10 cellular contexts compared by ENCODE assay signal in the genomic region with DNA sequence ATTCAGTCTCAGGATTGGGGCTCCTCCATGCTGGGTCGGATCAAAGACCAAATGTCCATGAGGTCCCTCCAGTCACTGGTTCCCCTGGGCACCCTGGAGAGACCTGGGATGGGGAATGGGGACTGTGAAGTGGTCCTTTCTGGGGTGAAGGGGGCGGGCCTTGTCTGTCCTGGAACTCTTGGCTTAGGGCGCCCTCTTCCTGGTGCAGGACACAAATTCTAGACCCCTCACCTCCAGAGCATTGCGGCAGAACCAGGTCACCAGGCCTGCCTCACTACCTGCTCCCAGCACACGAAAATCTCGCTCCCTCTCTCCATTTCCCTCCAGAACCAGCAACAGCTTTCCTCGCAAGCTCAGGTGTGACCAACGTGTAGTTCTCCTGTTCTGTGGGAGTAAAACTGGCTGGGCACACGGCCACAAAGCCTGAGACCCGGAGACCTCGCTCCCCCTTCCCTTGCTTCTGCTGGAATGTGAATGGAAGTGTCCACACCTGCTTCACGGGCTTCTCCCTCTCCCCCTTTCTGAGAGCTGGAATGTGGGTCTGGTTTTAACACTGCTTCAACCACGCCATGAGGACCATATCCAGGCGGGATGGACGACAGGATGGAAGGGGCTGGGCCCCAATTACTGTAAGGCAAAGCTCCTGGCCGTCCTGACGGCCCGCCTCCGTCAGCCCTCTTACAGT.
DNase-seq lines count a peak whose midpoint lies in the region; FAIRE-seq and TF ChIP-seq lines count a peak whose summit lies in the region.
"Had no signal": no experiment of that assay in that cellular context is flagged by ENCODE, and none has a peak within 500 bp of the region (broad histone marks: within the 10 kb centered on the region; RNA-seq: fewer than 3 reads in every experiment).

No MANE protein-coding gene starts in this region.

- H3K36me3 ChIP-seq in endothelial cell of umbilical vein (ENCODE audit: control insufficient read depth in 2 of 2, extremely low read depth in 1 of 2, insufficient read depth in 2 of 2, low read length in 2 of 2) (no peaks in the 10 kb centered on the region), sigmoid colon (no peaks in the 10 kb centered on the region), MM.1S (replicated peaks; ENCODE audit: insufficient read depth, low read length) (no peaks in the 10 kb centered on the region)
- H3K36me3 ChIP-seq: adrenal gland had no signal

- H3K9ac ChIP-seq in endothelial cell of umbilical vein (replicated peaks; ENCODE audit: extremely low read depth, insufficient read depth, low read length) (no peak overlapping the region), MM.1S (ENCODE audit: low read length) (no peak overlapping the region)

- intact Hi-C loops in endothelial cell of umbilical vein (cut with micrococcal nuclease) (no loop called here), sigmoid colon (cut with DNase I) (no loop called here)

- dilution Hi-C loops in endothelial cell of umbilical vein (cut with MboI; ENCODE audit: extremely low pct_ligation_motif_present, low sequenced_read_pairs), result no loop called here

- peaks cover 17% of the 10 kb centered on the region for H3K4me1 ChIP-seq in endothelial cell of umbilical vein (ENCODE audit: control insufficient read depth, extremely low read depth, insufficient read depth, low read length)
- peaks cover 0 to 76% (median 68%) of the 10 kb centered on the region in 4 donors for H3K4me1 ChIP-seq in sigmoid colon
- peaks cover 16% of the 10 kb centered on the region for H3K4me1 ChIP-seq in MM.1S (ENCODE audit: low read length)

- TF ChIP-seq POLR2A in endothelial cell of umbilical vein (IDR thresholded peaks at IDR 0.05; ENCODE audit: low read depth, low read length) (no peak), sigmoid colon (IDR thresholded peaks at IDR 0.05) (no peak)

- FAIRE-seq in endothelial cell of umbilical vein (lab: Jason Lieb, UNC), result peak; percentile 46

- H3K9me2 ChIP-seq in MM.1S (replicated peaks; ENCODE audit: insufficient read depth, low read length), result no peaks in the 10 kb centered on the region

- H4K20me1 ChIP-seq in endothelial cell of umbilical vein (replicated peaks; ENCODE audit: control insufficient read depth, extremely low read depth, insufficient read depth, low read length), result no peaks in the 10 kb centered on the region
- no peaks in the 10 kb centered on the region for H4K20me1 ChIP-seq in MM.1S (ENCODE audit: insufficient read depth, low read length)

- H3K27me3 ChIP-seq in endothelial cell of umbilical vein (ENCODE audit: control insufficient read depth in 2 of 2, insufficient read depth in 2 of 2, low read length in 2 of 2), result peaks cover 0 to 4% of the 10 kb centered on the region in 2 experiments
- H3K27me3 ChIP-seq in sigmoid colon, result no peaks in the 10 kb centered on the region
- no peaks in the 10 kb centered on the region for H3K27me3 ChIP-seq in MM.1S (replicated peaks; ENCODE audit: insufficient read depth, low read length)
- H3K27me3 ChIP-seq: adrenal gland had no signal

- H3F3A ChIP-seq in MM.1S (ENCODE audit: insufficient read depth, low read length), result peaks cover 11% of the 10 kb centered on the region

- H3K79me2 ChIP-seq in endothelial cell of umbilical vein (ENCODE audit: control insufficient read depth, insufficient read depth, low read length) (no peaks in the 10 kb centered on the region), MM.1S (ENCODE audit: low read length) (no peaks in the 10 kb centered on the region)

- DNase-seq in NCI-H146 (lab: John Stamatoyannopoulos, UW), result peak; percentile 14
- DNase-seq in NCI-H146 treated with DMSO at 0.1 percent for 48 hours (lab: John Stamatoyannopoulos, UW; ENCODE audit: unreplicated experiment), result no peak
- DNase-seq in NCI-H69 (lab: John Stamatoyannopoulos, UW), result peak; percentile 39
- no peak for DNase-seq in endothelial cell of umbilical vein (ENCODE audit: low read depth, low spot score)
- no peak for DNase-seq in sigmoid colon
- DNase-seq in NCI-H2081 (lab: John Stamatoyannopoulos, UW), result no peak
- no peak for DNase-seq in MM.1S
- DNase-seq in mesenteric fat pad (ENCODE audit: low spot score), result no peak
- DNase-seq: adrenal gland; stimulated activated CD4-positive, alpha-beta T cell treated with anti-CD3 and anti-CD28 coated beads, Interleukin-1b, Interleukin-23, amount 100 ng/mL, for 48 hours had no signal

- peak; percentile 12 to 22 for TF ChIP-seq CTCF in endothelial cell of umbilical vein (IDR thresholded peaks at IDR 0.05; ENCODE audit: extremely low read depth in 1 of 2, insufficient read depth in 1 of 2, low read depth in 1 of 2, low read length in 2 of 2)
- no peak for TF ChIP-seq CTCF in sigmoid colon (IDR thresholded peaks at IDR 0.05)
- no peak for TF ChIP-seq CTCF in MM.1S (IDR thresholded peaks at IDR 0.05; ENCODE audit: low read length)

- no TSS peak for BruUV-seq in endothelial cell of umbilical vein (replicated peaks; lab: Mats Ljungman, UMichigan)

- POLR2A ChIA-PET in endothelial cell of umbilical vein (lab: Charles Lee), result no interaction called here

- no peak overlapping the region for H3K27ac ChIP-seq in endothelial cell of umbilical vein (ENCODE audit: insufficient read depth, low read depth, low read length)
- H3K27ac ChIP-seq in sigmoid colon, result peak overlapping the region in 3 of 4 donors; percentile 87 to 93 (median 93)
- no peak overlapping the region for H3K27ac ChIP-seq in MM.1S (ENCODE audit: low read length)

- no peaks in the 10 kb centered on the region for H3K9me1 ChIP-seq in endothelial cell of umbilical vein (replicated peaks; ENCODE audit: control insufficient read depth, extremely low read depth, insufficient read depth, low read length)

- H3K4me3 ChIP-seq in endothelial cell of umbilical vein (replicated peaks in 1 of 3; ENCODE audit: insufficient read depth in 1 of 3, low read depth in 1 of 3, low read length in 3 of 3) (no peak overlapping the region), sigmoid colon (no peak overlapping the region), MM.1S (ENCODE audit: low read length) (no peak overlapping the region)
- H3K4me3 ChIP-seq: adrenal gland had no signal

- 85 to 86% methylated on average over 19 of the region's 19 CpGs for WGBS in sigmoid colon, 2 donors

- TF ChIP-seq EP300 in sigmoid colon (IDR thresholded peaks at IDR 0.05), result no peak

- no peak overlapping the region for H2AFZ ChIP-seq in endothelial cell of umbilical vein (ENCODE audit: low read depth, low read length)
- no peak overlapping the region for H2AFZ ChIP-seq in MM.1S (ENCODE audit: low read length)

- no peak overlapping the region for H3K4me2 ChIP-seq in endothelial cell of umbilical vein (ENCODE audit: insufficient read depth, low read length)
- H3K4me2 ChIP-seq in MM.1S (ENCODE audit: low read depth, low read length), result no peak overlapping the region

- CTCF ChIA-PET in endothelial cell of umbilical vein (lab: Charles Lee), result interaction anchor here (1.0 to 1.1 kb wide), 2 partner anchors 13 to 21 kb away, joined by 3 to 4 read pairs; no protein-coding TSS in a partner anchor

- no peaks in the 10 kb centered on the region for H3K9me3 ChIP-seq in endothelial cell of umbilical vein (replicated peaks; ENCODE audit: control insufficient read depth, insufficient read depth, low read length)
- no peaks in the 10 kb centered on the region for H3K9me3 ChIP-seq in sigmoid colon
- no peaks in the 10 kb centered on the region for H3K9me3 ChIP-seq in MM.1S (replicated peaks; ENCODE audit: insufficient read depth, low read length)
- H3K9me3 ChIP-seq: adrenal gland had no signal

TF ChIP-seq in endothelial cell of umbilical vein, 7 proteins besides CTCF, POLR2A, EP300 and RAD21:
- TF ChIP-seq GATA2 (IDR thresholded peaks at IDR 0.05; ENCODE audit: insufficient read depth, insufficient read length, low read depth, low read length) (no peak), MYC (IDR thresholded peaks at IDR 0.05; ENCODE audit: low read depth, low read length) (no peak), EZH2 (IDR thresholded peaks at IDR 0.05; ENCODE audit: borderline replicate concordance, low read depth, low read length, severe bottlenecking) (no peak), JUN (IDR thresholded peaks at IDR 0.05; ENCODE audit: borderline replicate concordance, insufficient read depth, insufficient read length, low read depth) (no peak), POLR2AphosphoS5 (IDR thresholded peaks at IDR 0.05; ENCODE audit: insufficient read depth, low read depth, low read length) (no peak), FOS (IDR thresholded peaks at IDR 0.05; ENCODE audit: borderline replicate concordance, insufficient read depth, low read length) (no peak)
- TF ChIP-seq, protein P1, sequence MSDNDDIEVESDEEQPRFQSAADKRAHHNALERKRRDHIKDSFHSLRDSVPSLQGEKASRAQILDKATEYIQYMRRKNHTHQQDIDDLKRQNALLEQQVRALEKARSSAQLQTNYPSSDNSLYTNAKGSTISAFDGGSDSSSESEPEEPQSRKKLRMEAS (IDR thresholded peaks at IDR 0.05; ENCODE audit: insufficient read depth, insufficient read length), result no peak

Comparison
In these comparisons a context has a peak if more than half of its experiments do, and no peak if none do; other contexts are left out.
1. DNase-seq: peak in NCI-H146 (single experiment) and NCI-H69 (single experiment); none in NCI-H146 treated with DMSO at 0.1 percent for 48 hours (single experiment), endothelial cell of umbilical vein (single experiment), sigmoid colon (single experiment), NCI-H2081 (0 of 2), MM.1S (single experiment) and mesenteric fat pad (single experiment).
2. H3K27ac ChIP-seq: peak in sigmoid colon (3 of 4); none in endothelial cell of umbilical vein (single experiment) and MM.1S (single experiment).
3. CTCF ChIP-seq: peak in endothelial cell of umbilical vein (2 of 2); none in sigmoid colon (0 of 4) and MM.1S (single experiment).